Comparison of ENCODE assay signal across 1 cellular context in genomic region chr1:25863486-25864262, GRCh38.
TF ChIP-seq lines count a peak whose summit lies in the region.

No MANE protein-coding gene starts in this region.

TF ChIP-seq in K562, 482 proteins besides CTCF, POLR2A, EP300 and RAD21:
- TF ChIP-seq RBM15 (IDR thresholded peaks at IDR 0.05; ENCODE audit: insufficient read depth, low read length) (no peak), POLR2G (IDR thresholded peaks at IDR 0.05; ENCODE audit: low read depth, low read length) (peak; percentile 44), MYBL2 (IDR thresholded peaks at IDR 0.05; ENCODE audit: low read depth) (no peak), MYBL2 (CRISPR knock-in tag; IDR thresholded peaks at IDR 0.05; ENCODE audit: borderline replicate concordance) (no peak), RBFOX2 (IDR thresholded peaks at IDR 0.05; ENCODE audit: low read depth, low read length) (peak; percentile 37; the same call in 1 of the 2 replicates), REST (CRISPR knock-in tag; IDR thresholded peaks at IDR 0.05; ENCODE audit: low read depth) (no peak), ZKSCAN1 (IDR thresholded peaks at IDR 0.05; ENCODE audit: low read depth, low read length) (peak; percentile 91), COPS2 (conservative IDR thresholded peaks at IDR 0.05) (no peak), HES1 (IDR thresholded peaks at IDR 0.05; ENCODE audit: low read depth) (no peak)
- TF ChIP-seq, protein P1, sequence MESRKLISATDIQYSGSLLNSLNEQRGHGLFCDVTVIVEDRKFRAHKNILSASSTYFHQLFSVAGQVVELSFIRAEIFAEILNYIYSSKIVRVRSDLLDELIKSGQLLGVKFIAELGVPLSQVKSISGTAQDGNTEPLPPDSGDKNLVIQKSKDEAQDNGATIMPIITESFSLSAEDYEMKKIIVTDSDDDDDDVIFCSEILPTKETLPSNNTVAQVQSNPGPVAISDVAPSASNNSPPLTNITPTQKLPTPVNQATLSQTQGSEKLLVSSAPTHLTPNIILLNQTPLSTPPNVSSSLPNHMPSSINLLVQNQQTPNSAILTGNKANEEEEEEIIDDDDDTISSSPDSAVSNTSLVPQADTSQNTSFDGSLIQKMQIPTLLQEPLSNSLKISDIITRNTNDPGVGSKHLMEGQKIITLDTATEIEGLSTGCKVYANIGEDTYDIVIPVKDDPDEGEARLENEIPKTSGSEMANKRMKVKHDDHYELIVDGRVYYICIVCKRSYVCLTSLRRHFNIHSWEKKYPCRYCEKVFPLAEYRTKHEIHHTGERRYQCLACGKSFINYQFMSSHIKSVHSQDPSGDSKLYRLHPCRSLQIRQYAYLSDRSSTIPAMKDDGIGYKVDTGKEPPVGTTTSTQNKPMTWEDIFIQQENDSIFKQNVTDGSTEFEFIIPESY (CRISPR knock-in tag; IDR thresholded peaks at IDR 0.05): peak; percentile 98
